ENCODE assay signal across 8 cellular contexts in the genomic region with DNA sequence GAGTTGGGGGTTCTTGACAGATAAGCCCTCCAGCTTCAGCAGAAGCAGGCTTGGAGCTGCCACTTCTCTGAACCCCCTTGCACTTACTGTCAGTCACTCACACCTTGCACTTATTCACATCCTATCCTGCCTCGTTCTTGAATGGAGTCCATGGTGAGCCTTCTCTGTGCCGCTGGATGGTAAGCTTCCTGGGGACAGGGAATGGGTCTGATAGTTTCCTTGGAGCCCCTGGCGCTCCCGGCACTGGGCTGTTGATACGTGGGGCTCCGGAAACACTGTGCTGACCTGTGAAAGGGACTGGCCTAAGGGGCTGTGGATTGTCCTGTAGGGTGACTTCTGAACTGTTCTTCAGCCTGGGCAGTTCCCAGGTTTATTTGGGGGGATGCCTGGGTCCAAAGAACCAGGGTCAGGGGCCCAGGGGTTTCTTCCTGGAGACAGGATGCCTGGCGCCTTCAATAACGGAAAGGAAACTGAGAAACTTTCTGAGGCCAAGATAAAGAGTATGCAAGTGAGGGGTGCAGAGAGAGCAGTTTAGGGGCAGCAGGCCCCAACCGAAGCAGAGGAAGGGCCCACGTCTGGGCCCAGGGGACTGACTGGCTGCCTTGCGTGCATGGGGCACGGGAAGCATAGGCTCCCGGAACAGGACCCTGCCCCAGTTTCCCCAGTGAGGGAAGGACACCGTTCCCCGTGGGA. TPM values are rescaled to one million over a fixed set of nuclear protein-coding genes. Genes with fewer than 3 reads are reported as not detected.
A peak's percentile ranks its signal among the peaks of the same experiment; 100 is the strongest.
DNase-seq lines count a peak whose midpoint lies in the region; ATAC-seq and TF ChIP-seq lines count a peak whose summit lies in the region.

No MANE protein-coding gene starts in this region.

- H3K79me2 ChIP-seq in HCT116 (ENCODE audit: insufficient read depth, low read length) (peaks cover 32% of the 10 kb centered on the region; the same call in 1 of the 2 replicates), OCI-LY7 (ENCODE audit: insufficient read depth, low read depth, low read length) (peaks cover 50% of the 10 kb centered on the region; the same call in 1 of the 2 replicates)

- POLR2A ChIA-PET in HCT116 (lab: Charles Lee) = no interaction called here
- POLR2A ChIA-PET in OCI-LY7 (lab: Charles Lee) = interaction anchor here (0.5 to 3.6 kb wide), 7 partner anchors 11 to 616 kb away, joined by 3 to 27 read pairs (median 4); a partner anchor contains a TSS

- H4K20me1 ChIP-seq in HCT116 (ENCODE audit: insufficient read depth) (no peaks in the 10 kb centered on the region), OCI-LY7 (ENCODE audit: insufficient read depth, low read length) (no peaks in the 10 kb centered on the region)

- H3K4me3 ChIP-seq in HCT116 (replicated peaks in 1 of 2; ENCODE audit: low read depth in 1 of 2, low read length in 2 of 2) = peak overlapping the region; percentile 73 to 95
- peak overlapping the region; percentile 80 for H3K4me3 ChIP-seq in OCI-LY7 (ENCODE audit: low read depth, low read length, poor library complexity, severe bottlenecking)
- H3K4me3 ChIP-seq in duodenal mucosa (ENCODE audit: low read depth in 1 of 2, low read length in 2 of 2) = peak overlapping the region; percentile 74 to 79

- no peak for TF ChIP-seq RAD21 in HCT116 (IDR thresholded peaks at IDR 0.05; ENCODE audit: low read depth)

- H3K36me3 Mint-ChIP-seq in neural crest cell (ENCODE audit: low read depth) = peaks cover 7% of the 10 kb centered on the region

- no peaks in the 10 kb centered on the region for H3K9me3 Mint-ChIP-seq in neural crest cell

- H3K27ac ChIP-seq in HCT116 (ENCODE audit: low read depth, low read length) = peak overlapping the region; percentile 75
- peak overlapping the region; percentile 66 for H3K27ac ChIP-seq in OCI-LY7 (ENCODE audit: low read depth, low read length, poor library complexity, severe bottlenecking)
- H3K27ac ChIP-seq in duodenal mucosa (ENCODE audit: low read depth, low read length) = peak overlapping the region; percentile 56

- TF ChIP-seq CTCF in HCT116 (IDR thresholded peaks at IDR 0.05 in 2 of 3, conservative IDR thresholded peaks at IDR 0.05 in 1 of 3; ENCODE audit: borderline replicate concordance in 1 of 3, insufficient read depth in 1 of 3, low read depth in 2 of 3, low read length in 2 of 3) = no peak
- no peak for TF ChIP-seq CTCF in OCI-LY7 (conservative IDR thresholded peaks at IDR 0.05; ENCODE audit: low read length)
- TF ChIP-seq CTCF in neural crest cell (conservative IDR thresholded peaks at IDR 0.05) = no peak

- no peaks in the 10 kb centered on the region for H3K9me2 ChIP-seq in HCT116 (ENCODE audit: insufficient read depth)
- no peaks in the 10 kb centered on the region for H3K9me2 ChIP-seq in OCI-LY7 (ENCODE audit: insufficient read depth, low read length)

- H3K27me3 ChIP-seq in HCT116 (ENCODE audit: insufficient read depth, low read length) = no peaks in the 10 kb centered on the region
- no peaks in the 10 kb centered on the region for H3K27me3 ChIP-seq in duodenal mucosa (ENCODE audit: control insufficient read depth in 1 of 2, insufficient read depth in 2 of 2, low read length in 2 of 2)

- no peaks in the 10 kb centered on the region for H3K9me3 ChIP-seq in HCT116 (ENCODE audit: control insufficient read depth in 1 of 2, insufficient read depth in 1 of 2, low read depth in 1 of 2, low read length in 2 of 2)
- H3K9me3 ChIP-seq in OCI-LY7 (ENCODE audit: low read length) = no peaks in the 10 kb centered on the region
- H3K9me3 ChIP-seq in duodenal mucosa (ENCODE audit: control insufficient read depth in 1 of 2, low read length in 2 of 2) = no peaks in the 10 kb centered on the region

- intact Hi-C loops in HCT116 (cut with micrococcal nuclease) (loop anchor here (2.0 kb wide), 1 partner anchor 50 kb away; no protein-coding TSS in a partner anchor), OCI-LY7 (cut with micrococcal nuclease; ENCODE audit: unreplicated experiment) (loop anchor here (2.0 kb wide), 2 partner anchors 50 to 66 kb away; a partner anchor contains a TSS)

- H3K27ac Mint-ChIP-seq in neural crest cell (ENCODE audit: unreplicated experiment) = peak overlapping the region; percentile 98

- H3K4me3 Mint-ChIP-seq in neural crest cell = peak overlapping the region; percentile 94

- H3K36me3 ChIP-seq in HCT116 (ENCODE audit: control insufficient read depth in 1 of 2, insufficient read depth in 2 of 2, low read length in 2 of 2) (0 out of 4 replicates have a peak, but pooled peaks cover 0 to 6% of the 10 kb centered on the region in 2 experiments), OCI-LY7 (ENCODE audit: insufficient read depth, low read length) (peaks cover 27% of the 10 kb centered on the region), duodenal mucosa (ENCODE audit: control insufficient read depth in 1 of 2, insufficient read depth in 2 of 2, low read length in 2 of 2) (no peaks in the 10 kb centered on the region)

- BruUV-seq in HCT116 (replicated peaks; lab: Mats Ljungman, UMichigan) (TSS peak; percentile 78), OCI-LY7 (replicated peaks; lab: Mats Ljungman, UMichigan) (TSS peak; percentile 71)

- no peaks in the 10 kb centered on the region for H3K27me3 Mint-ChIP-seq in neural crest cell (ENCODE audit: low read depth)

- peaks cover 58% of the 10 kb centered on the region for H3K4me1 Mint-ChIP-seq in neural crest cell

- H3K4me2 ChIP-seq in HCT116 (ENCODE audit: low read length) (peak overlapping the region; percentile 87), OCI-LY7 (ENCODE audit: low read length) (peak overlapping the region; percentile 92)

- DNase-seq in HCT116 (ENCODE audit: low read depth, low spot score) (no peak), OCI-LY7 (ENCODE audit: low spot score) (peak; percentile 48), neural crest cell (ENCODE audit: low read depth, low spot score) (no peak), NCI-H1048 (lab: John Stamatoyannopoulos, UW) (no peak)
- DNase-seq in NK-92 treated with Interleukin-12 subunit alpha and Interleukin-12 subunit beta, amount 100 ng/mL, for 24 hours (lab: John Stamatoyannopoulos, UW) = no peak

- H2AFZ ChIP-seq in HCT116 (ENCODE audit: low read depth, low read length, poor library complexity, severe bottlenecking) (no peak overlapping the region), OCI-LY7 (ENCODE audit: low read length) (peak overlapping the region; percentile 58; the same call in 1 of the 2 replicates)

- peaks cover 20 to 40% of the 10 kb centered on the region in 2 experiments for H3K4me1 ChIP-seq in HCT116 (ENCODE audit: control insufficient read depth in 1 of 2, insufficient read depth in 2 of 2, low read length in 2 of 2)
- H3K4me1 ChIP-seq in OCI-LY7 (ENCODE audit: insufficient read depth, low read length, poor library complexity, severe bottlenecking) = peaks cover 39% of the 10 kb centered on the region
- peaks cover 7 to 20% of the 10 kb centered on the region in 2 donors for H3K4me1 ChIP-seq in duodenal mucosa (ENCODE audit: control insufficient read depth in 1 of 2, insufficient read depth in 2 of 2, low read length in 2 of 2)

- TF ChIP-seq POLR2A in HCT116 (IDR thresholded peaks at IDR 0.05; ENCODE audit: borderline replicate concordance, extremely low read depth, insufficient read depth, insufficient read length) = no peak

- H3K9ac ChIP-seq in HCT116 (ENCODE audit: low read length) (peak overlapping the region; percentile 95), duodenal mucosa (ENCODE audit: low read depth in 1 of 2, low read length in 2 of 2) (peak overlapping the region; percentile 43 to 60)

- CTCF ChIA-PET in HCT116 (lab: Charles Lee) = interaction anchor here (1.4 kb wide), 1 partner anchor 126 kb away, joined by 6 read pairs; no protein-coding TSS in a partner anchor
- CTCF ChIA-PET in OCI-LY7 (lab: Charles Lee; ENCODE audit: unreplicated experiment) = no interaction called here

- ATAC-seq in GM18502 (IDR thresholded peaks at IDR 0.05; ENCODE audit: poor library complexity, unreplicated experiment) = peak; percentile 45
- ATAC-seq in HCT116 = peak; percentile 25
- ATAC-seq in GM18517 (IDR thresholded peaks at IDR 0.05; ENCODE audit: unreplicated experiment) = no peak

- RAD21 ChIA-PET in HCT116 (lab: Charles Lee; ENCODE audit: low non-redundant PET in 1 of 2, low total read pairs in 2 of 2, uncharacterized antibody in 2 of 2, unreplicated experiment in 2 of 2) = no interaction called here

TF ChIP-seq in HCT116, 20 proteins besides CTCF, POLR2A, EP300 and RAD21:
- TF ChIP-seq EGR1 (IDR thresholded peaks at IDR 0.05; ENCODE audit: low read depth) = no peak
- TF ChIP-seq, protein P1, sequence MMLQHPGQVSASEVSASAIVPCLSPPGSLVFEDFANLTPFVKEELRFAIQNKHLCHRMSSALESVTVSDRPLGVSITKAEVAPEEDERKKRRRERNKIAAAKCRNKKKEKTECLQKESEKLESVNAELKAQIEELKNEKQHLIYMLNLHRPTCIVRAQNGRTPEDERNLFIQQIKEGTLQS (IDR thresholded peaks at IDR 0.05) = no peak

RNA-seq across cellular contexts. Expression of a gene that starts 0.7 kb away (rescaled TPM):
- total RNA-seq in HCT116 (2021; ENCODE audit: unreplicated experiment) (13.1 TPM), OCI-LY7 (2022) (17.4 and 18.8 TPM in 2 replicates), neural crest cell (22.4 and 23.1 TPM in 2 replicates)
- polyA plus RNA-seq in HCT116 (2012) = 13.6 and 14.7 TPM in 2 replicates
- total RNA-seq in OCI-LY7 (2014; rRNA removed; shearing (Covaris generic)) = 10.0 and 14.3 TPM in 2 replicates

RNA-seq across cellular contexts. Expression of a gene that starts 50.9 kb away (rescaled TPM):
- total RNA-seq in HCT116 (2021; ENCODE audit: unreplicated experiment) = 25.6 TPM
- 32.0 and 34.0 TPM in 2 replicates for polyA plus RNA-seq in HCT116 (2012)
- 24.2 and 30.4 TPM in 2 replicates for total RNA-seq in OCI-LY7 (2014; rRNA removed; shearing (Covaris generic))
- 33.9 and 36.5 TPM in 2 replicates for total RNA-seq in OCI-LY7 (2022)
- 22.9 and 23.3 TPM in 2 replicates for total RNA-seq in neural crest cell
